ENCODE assay signal across 1 cellular context in genomic region chr12:125140918-125141573, GRCh38.
A peak's percentile ranks its signal among the peaks of the same experiment; 100 is the strongest.
TF ChIP-seq lines count a peak whose summit lies in the region.

No MANE protein-coding gene starts in this region.

TF ChIP-seq in SK-N-SH, 30 proteins besides CTCF, POLR2A, EP300 and RAD21 (continued from another document):
- TF ChIP-seq TEAD4 (IDR thresholded peaks at IDR 0.05; ENCODE audit: borderline replicate concordance, insufficient read depth) (0 out of 2 replicates have a peak, but pooled peaks have one; percentile 43), MXI1 (IDR thresholded peaks at IDR 0.05; ENCODE audit: low read depth, low read length) (no peak), ZBTB33 (IDR thresholded peaks at IDR 0.05; ENCODE audit: borderline replicate concordance, low read depth) (no peak), NRF1 (IDR thresholded peaks at IDR 0.05; ENCODE audit: low read depth, low read length) (no peak), TCF12 (IDR thresholded peaks at IDR 0.05) (peak; percentile 40; the same call in 1 of the 2 replicates), REST (IDR thresholded peaks at IDR 0.05; ENCODE audit: low read depth, low read length) (no peak), NFIC (IDR thresholded peaks at IDR 0.05; ENCODE audit: borderline replicate concordance) (peak; percentile 41; the same call in 1 of the 2 replicates), RXRA (IDR thresholded peaks at IDR 0.05; ENCODE audit: borderline replicate concordance, low read depth) (no peak), USF2 (IDR thresholded peaks at IDR 0.05; ENCODE audit: borderline replicate concordance, low read depth, low read length) (no peak), SIN3A (IDR thresholded peaks at IDR 0.05; ENCODE audit: borderline replicate concordance, low read depth, low read length) (no peak), JUND (IDR thresholded peaks at IDR 0.05) (peak; percentile 74)
